8 cellular contexts compared by ENCODE assay signal in genomic region chr19:54115071-54116063, GRCh38. TPM values are rescaled to one million over a fixed set of nuclear protein-coding genes. Genes with fewer than 3 reads are reported as not detected.
A peak's percentile ranks its signal among the peaks of the same experiment; 100 is the strongest.
DNase-seq lines count a peak whose midpoint lies in the region; ATAC-seq and TF ChIP-seq lines count a peak whose summit lies in the region.

TSS of gene PRPF31 (plus strand) at chr19:54115754. CDS start at chr19:54118279, 2,525 bp downstream.
TSS of gene TFPT (minus strand) at chr19:54115657. CDS start at chr19:54115269, 388 bp downstream.

- peak within 1 kb of the TSS; percentile 81 to 85 for H3K27ac ChIP-seq in testis

- peaks cover 9% of the 10 kb centered on the region for H3K4me1 ChIP-seq in testis

- H3K36me3 ChIP-seq in testis (ENCODE audit: low read depth, missing control alignments) = no peaks in the 10 kb centered on the region

- intact Hi-C loops in testis (cut with DNase I; ENCODE audit: low total_unique reads) = no loop called here

- no peak for TF ChIP-seq POLR2A in testis (IDR thresholded peaks at IDR 0.05)

- TF ChIP-seq CTCF in omental fat pad (IDR thresholded peaks at IDR 0.05) (no peak), testis (IDR thresholded peaks at IDR 0.05) (peak in 1 of 3 experiments; percentile 36)

- ATAC-seq in HG02610 (IDR thresholded peaks at IDR 0.05; ENCODE audit: unreplicated experiment) (peak; percentile 81), omental fat pad (ENCODE audit: low FRiP score) (peak; percentile 98)
- peak; percentile 90 to 96 for ATAC-seq in activated naive CD4-positive, alpha-beta T cell treated with anti-CD3 and anti-CD28 coated beads, Interleukin-2, amount 50 U/mL, for 72 hours

- DNase-seq in NCI-H1092 treated with DMSO at 0.1 percent for 48 hours (lab: John Stamatoyannopoulos, UW) = peak; percentile 95
- peak; percentile 73 for DNase-seq in SKM-1 (lab: John Stamatoyannopoulos, UW; ENCODE audit: unreplicated experiment)
- DNase-seq in activated naive CD4-positive, alpha-beta T cell treated with anti-CD3 and anti-CD28 coated beads, Interleukin-2, amount 50 U/mL, for 72 hours (ENCODE audit: low spot score in 2 of 2) = peak; percentile 87 to 96
- peak; percentile 95 for DNase-seq in glomerular visceral epithelial cell (ENCODE audit: extremely low spot score)
- peak; percentile 99 for DNase-seq in omental fat pad (ENCODE audit: low spot score)
- DNase-seq in testis = peak; percentile 99

- H3K27ac Mint-ChIP-seq in activated naive CD4-positive, alpha-beta T cell treated with anti-CD3 and anti-CD28 coated beads, Interleukin-2, amount 50 U/mL, for 72 hours = peak within 1 kb of the TSS; percentile 91 to 97

- H3K9me3 Mint-ChIP-seq in activated naive CD4-positive, alpha-beta T cell treated with anti-CD3 and anti-CD28 coated beads, Interleukin-2, amount 50 U/mL, for 72 hours = no peaks in the 10 kb centered on the region

- H3K9me3 ChIP-seq in testis = no peaks in the 10 kb centered on the region

- H3K36me3 Mint-ChIP-seq in activated naive CD4-positive, alpha-beta T cell treated with anti-CD3 and anti-CD28 coated beads, Interleukin-2, amount 50 U/mL, for 72 hours = peaks cover 23 to 47% of the 10 kb centered on the region in 2 donors

- WGBS in testis, 2 donors = 0% methylated on average over 57 to 60 of the region's 60 CpGs

- H3K27me3 ChIP-seq in testis = no peaks in the 10 kb centered on the region

- H3K4me3 ChIP-seq in GM08714 (ENCODE audit: low read length) (peak within 1 kb of the TSS; percentile 86), testis (peak within 1 kb of the TSS; percentile 73 to 80)

RNA-seq across cellular contexts. Expression of gene PRPF31, which starts in this region (rescaled TPM):
- total RNA-seq in activated naive CD4-positive, alpha-beta T cell treated with anti-CD3 and anti-CD28 coated beads, Interleukin-2, amount 50 U/mL, for 72 hours = 10 to 100 TPM; 47.9 to 92.9 TPM
- total RNA-seq in omental fat pad (10 to 100 TPM; 33.8 to 50.1 (median 39.7) TPM), testis (10 to 100 TPM; 60.1 to 66.6 TPM)
- polyA plus RNA-seq in testis (ENCODE audit: insufficient read depth, low read depth, low replicate concordance) = 56.4 TPM

RNA-seq across cellular contexts. Expression of gene TFPT, which starts in this region (rescaled TPM):
- total RNA-seq in activated naive CD4-positive, alpha-beta T cell treated with anti-CD3 and anti-CD28 coated beads, Interleukin-2, amount 50 U/mL, for 72 hours = 10 to 100 TPM; 30.4 to 37.4 TPM
- total RNA-seq in omental fat pad (10 to 100 TPM in 3 of 4 donors, 1 to 10 TPM in 1; 9.7 to 19.9 (median 15.6) TPM), testis (10 to 100 TPM; 11.2 to 12.9 TPM)
- 16.0 TPM for polyA plus RNA-seq in testis (ENCODE audit: insufficient read depth, low read depth, low replicate concordance)

Comparison
In these comparisons a context has a peak if more than half of its experiments do, and no peak if none do; other contexts are left out.
1. Peak in every context shown above with its lines: DNase-seq, ATAC-seq, H3K4me3 ChIP-seq and H3K27ac ChIP-seq.